Comparison of ENCODE assay signal across 8 cellular contexts in the genomic region with DNA sequence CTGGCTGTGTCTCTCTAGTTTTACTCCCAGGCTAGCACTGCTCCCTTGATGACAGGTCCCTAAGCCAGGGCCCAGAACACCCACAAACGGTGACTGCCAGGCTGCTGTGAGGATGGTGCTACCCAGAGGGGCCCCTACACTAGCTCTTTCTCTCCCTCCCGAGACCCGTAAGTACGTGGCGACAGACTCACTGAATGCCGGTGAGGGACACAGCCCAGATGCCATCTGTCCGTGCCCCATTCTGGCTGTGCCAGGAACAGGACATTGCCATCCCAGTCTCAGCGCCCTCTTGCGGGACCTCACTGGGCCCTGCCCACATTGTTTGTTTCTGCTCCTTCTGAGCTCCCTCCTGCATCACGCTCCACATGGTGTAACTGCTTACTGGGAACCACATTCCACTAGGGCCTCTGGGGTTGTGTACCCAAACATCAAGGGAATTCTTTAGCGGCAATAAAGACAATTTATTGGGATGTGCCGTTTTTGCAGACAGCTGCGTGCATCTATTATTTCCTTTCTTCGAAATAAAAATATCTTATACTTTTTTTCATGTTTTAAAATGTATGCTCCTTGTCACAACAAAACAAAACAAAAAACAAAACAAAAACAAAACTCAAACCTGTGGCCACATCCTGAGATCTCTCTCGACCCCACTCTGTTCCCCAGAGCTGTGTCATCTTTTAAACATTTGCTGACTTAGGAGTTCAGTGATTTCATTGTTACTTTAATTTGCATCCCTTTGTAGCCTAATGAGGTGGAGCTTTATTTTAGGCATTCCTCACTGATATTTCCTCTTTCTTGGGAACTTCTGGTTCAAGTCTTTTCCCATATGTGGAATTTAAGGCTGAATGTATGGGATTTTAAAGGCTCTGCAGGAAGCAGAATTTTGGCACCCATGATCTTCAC. TPM values are rescaled to one million over a fixed set of nuclear protein-coding genes. Genes with fewer than 3 reads are reported as not detected.
A peak's percentile ranks its signal among the peaks of the same experiment; 100 is the strongest.
DNase-seq lines count a peak whose midpoint lies in the region; ATAC-seq and TF ChIP-seq lines count a peak whose summit lies in the region.

No MANE protein-coding gene starts in this region.

- no peak overlapping the region for H3K27ac ChIP-seq in SJCRH30

- H3K9me3 ChIP-seq in SJCRH30 (replicated peaks), result no peaks in the 10 kb centered on the region

- no peaks in the 10 kb centered on the region for H3K36me3 ChIP-seq in SJCRH30

- H3K4me3 ChIP-seq in SJCRH30, result no peak overlapping the region
- H3K4me3 ChIP-seq in epithelial cell of proximal tubule (ENCODE audit: low read depth, low read length), result no peak overlapping the region

- peak; percentile 83 for TF ChIP-seq CTCF in epithelial cell of proximal tubule (conservative IDR thresholded peaks at IDR 0.05; ENCODE audit: low read depth, low read length)

- peaks cover 7% of the 10 kb centered on the region; the same call in 1 of the 2 replicates for H3K4me1 ChIP-seq in SJCRH30

- no peak for ATAC-seq in GM19324 (IDR thresholded peaks at IDR 0.05; ENCODE audit: low FRiP score, unreplicated experiment)

- H3K27me3 ChIP-seq in SJCRH30, result no peaks in the 10 kb centered on the region

- peak; percentile 75 for DNase-seq in D341Med (ENCODE audit: low spot score)
- peak; percentile 39 for DNase-seq in HPDE6-E6E7 (ENCODE audit: extremely low spot score)
- peak; percentile 45 to 54 for DNase-seq in SJCRH30
- peak; percentile 47 for DNase-seq in epithelial cell of proximal tubule (ENCODE audit: low read depth)
- DNase-seq in mucosa of gallbladder (ENCODE audit: low spot score), result peak; percentile 76
- no peak for DNase-seq in NCI-H1048 (lab: John Stamatoyannopoulos, UW)
- DNase-seq in NCI-H187 (lab: John Stamatoyannopoulos, UW), result no peak

RNA-seq across cellular contexts. Expression of gene TPCN2, which starts 4.4 kb away (rescaled TPM):
- 3.9 and 5.5 TPM in 2 replicates for total RNA-seq in SJCRH30 (2014; rRNA removed; shearing (Covaris generic))
- total RNA-seq in epithelial cell of proximal tubule (6.3 and 8.4 TPM in 2 replicates), mucosa of gallbladder (29.1 TPM)

RNA-seq across cellular contexts. Expression of gene MRGPRF, which starts 31.3 kb away (rescaled TPM):
- 0.35 and 0.51 TPM in 2 replicates for total RNA-seq in SJCRH30 (2014; rRNA removed; shearing (Covaris generic))
- total RNA-seq in epithelial cell of proximal tubule (2.5 and 2.9 TPM in 2 replicates), mucosa of gallbladder (43.8 TPM)

Comparison
In these comparisons a context has a peak if more than half of its experiments do, and no peak if none do; other contexts are left out.
1. DNase-seq: peak in D341Med (single experiment), HPDE6-E6E7 (single experiment), SJCRH30 (2 of 2), epithelial cell of proximal tubule (single experiment) and mucosa of gallbladder (single experiment); none in NCI-H1048 (single experiment) and NCI-H187 (0 of 2).
2. RNA of gene MRGPRF, which starts 31.3 kb away (total RNA-seq): 43.8 TPM in mucosa of gallbladder (single experiment); 2.5 to 2.9 TPM in epithelial cell of proximal tubule and 0.35 to 0.51 TPM in SJCRH30; every median in the first group is over 10 times any median in the second.